ENCODE assay signal across 20 cellular contexts in the genomic region with DNA sequence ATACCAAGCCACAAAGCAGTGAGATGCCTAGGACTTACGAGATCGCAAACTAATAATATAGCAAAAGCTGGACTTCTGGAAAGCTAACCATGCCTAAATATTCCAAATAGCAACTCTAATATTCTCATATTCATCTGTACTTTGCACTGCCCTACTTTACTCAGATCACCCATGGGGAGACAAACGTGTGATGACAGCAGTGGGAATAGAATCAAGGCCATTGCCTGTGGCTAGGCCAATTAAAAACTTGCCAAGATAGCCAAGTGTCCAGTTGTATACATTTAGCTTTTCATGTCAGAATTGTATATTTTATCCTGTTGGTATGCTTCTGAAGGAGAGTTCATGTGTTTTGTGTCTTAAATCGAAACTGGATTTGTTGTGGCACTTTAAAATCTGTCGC. TPM values are rescaled to one million over a fixed set of nuclear protein-coding genes. Genes with fewer than 3 reads are reported as not detected.
DNase-seq lines count a peak whose midpoint lies in the region; FAIRE-seq and TF ChIP-seq lines count a peak whose summit lies in the region.
"Had no signal": no experiment of that assay in that cellular context is flagged by ENCODE, and none has a peak within 500 bp of the region (broad histone marks: within the 10 kb centered on the region; RNA-seq: fewer than 3 reads in every experiment).

No MANE protein-coding gene starts in this region.

- H4K20me1 ChIP-seq in astrocyte (ENCODE audit: insufficient read depth, low read length), result no peaks in the 10 kb centered on the region

- H3K27me3 Mint-ChIP-seq in activated naive CD8-positive, alpha-beta T cell, result peaks cover 10% of the 10 kb centered on the region
- peaks cover 5% of the 10 kb centered on the region for H3K27me3 Mint-ChIP-seq in activated naive CD8-positive, alpha-beta T cell treated with anti-CD3 and anti-CD28 coated beads for 36 hours
- H3K27me3 Mint-ChIP-seq in astrocyte (ENCODE audit: low read depth, unreplicated experiment) (no peaks in the 10 kb centered on the region), type B pancreatic cell (no peaks in the 10 kb centered on the region)

- DNase-seq in activated naive CD8-positive, alpha-beta T cell treated with anti-CD3 and anti-CD28 coated beads for 36 hours, result no peak
- DNase-seq in astrocyte (ENCODE audit: low read depth), result no peak
- DNase-seq in type B pancreatic cell (ENCODE audit: extremely low spot score, unreplicated experiment), result no peak
- no peak for DNase-seq in DMS79 treated with DMSO at 0.1 percent for 48 hours (lab: John Stamatoyannopoulos, UW)
- DNase-seq in NCI-H345 (lab: John Stamatoyannopoulos, UW), result no peak
- no peak for DNase-seq in DMS114 treated with DMSO at 0.1 percent for 48 hours (lab: John Stamatoyannopoulos, UW; ENCODE audit: unreplicated experiment)
- DNase-seq: activated CD8-positive, alpha-beta memory T cell treated with anti-CD3 and anti-CD28 coated beads for 24 hours; activated naive CD4-positive, alpha-beta T cell; central memory CD4-positive, alpha-beta T cell; DMS79; H9; Karpas-422; left colon; NCI-H1694 treated with DMSO at 0.1 percent for 48 hours; NCI-H774; SIG-M5 had no signal

- no peaks in the 10 kb centered on the region for H3K9me3 ChIP-seq in astrocyte (ENCODE audit: insufficient read depth, low read depth, low read length)
- no peaks in the 10 kb centered on the region for H3K9me3 ChIP-seq in muscle layer of duodenum (ENCODE audit: control insufficient read depth in 1 of 2, low read length in 2 of 2)

- no peaks in the 10 kb centered on the region for H3K79me2 ChIP-seq in astrocyte (ENCODE audit: insufficient read depth, low read length)

- H3K9me3 Mint-ChIP-seq in activated naive CD8-positive, alpha-beta T cell (ENCODE audit: low read depth), result no peaks in the 10 kb centered on the region
- H3K9me3 Mint-ChIP-seq in activated naive CD8-positive, alpha-beta T cell treated with anti-CD3 and anti-CD28 coated beads for 36 hours, result no peaks in the 10 kb centered on the region
- no peaks in the 10 kb centered on the region for H3K9me3 Mint-ChIP-seq in astrocyte (ENCODE audit: unreplicated experiment)
- H3K9me3 Mint-ChIP-seq in type B pancreatic cell, result no peaks in the 10 kb centered on the region
- H3K9me3 Mint-ChIP-seq: H9 had no signal

- no peak overlapping the region for H3K4me3 ChIP-seq in astrocyte (ENCODE audit: insufficient read depth, low read depth, low read length)
- H3K4me3 ChIP-seq in muscle layer of duodenum (ENCODE audit: low read depth in 1 of 2, low read length in 2 of 2), result no peak overlapping the region

- peak overlapping the region; percentile 93 for H3K4me3 Mint-ChIP-seq in activated naive CD8-positive, alpha-beta T cell
- no peak overlapping the region for H3K4me3 Mint-ChIP-seq in activated naive CD8-positive, alpha-beta T cell treated with anti-CD3 and anti-CD28 coated beads for 36 hours
- H3K4me3 Mint-ChIP-seq in astrocyte (ENCODE audit: unreplicated experiment) (peak overlapping the region; percentile 95), type B pancreatic cell (peak overlapping the region; percentile 33)

- H3K4me1 ChIP-seq in astrocyte (ENCODE audit: insufficient read depth, low read length) (peaks cover 18% of the 10 kb centered on the region), muscle layer of duodenum (ENCODE audit: control insufficient read depth in 1 of 2, insufficient read depth in 2 of 2, low read length in 2 of 2) (peaks cover 4 to 20% of the 10 kb centered on the region in 2 donors)

- H3K36me3 ChIP-seq in astrocyte (ENCODE audit: insufficient read depth, low read length), result no peaks in the 10 kb centered on the region
- H3K36me3 ChIP-seq in muscle layer of duodenum (ENCODE audit: control insufficient read depth in 1 of 2, insufficient read depth in 2 of 2, low read length in 2 of 2), result peaks cover 0 to 7% of the 10 kb centered on the region in 2 donors

- H3K4me2 ChIP-seq in astrocyte (ENCODE audit: low read length), result peak overlapping the region; percentile 1

- no peak overlapping the region for H3K9ac ChIP-seq in astrocyte (ENCODE audit: low read length)

- FAIRE-seq in astrocyte (lab: Jason Lieb, UNC), result peak; percentile 56
- FAIRE-seq: TTC549 had no signal

- peaks cover 23% of the 10 kb centered on the region for H3K4me1 Mint-ChIP-seq in activated naive CD8-positive, alpha-beta T cell (ENCODE audit: low read depth)
- peaks cover 21% of the 10 kb centered on the region for H3K4me1 Mint-ChIP-seq in activated naive CD8-positive, alpha-beta T cell treated with anti-CD3 and anti-CD28 coated beads for 36 hours
- no peaks in the 10 kb centered on the region for H3K4me1 Mint-ChIP-seq in astrocyte (ENCODE audit: low read depth, unreplicated experiment)
- peaks cover 15% of the 10 kb centered on the region for H3K4me1 Mint-ChIP-seq in type B pancreatic cell (ENCODE audit: unreplicated experiment)

- H3K27ac ChIP-seq in astrocyte (ENCODE audit: low read depth, low read length) (no peak overlapping the region), muscle layer of duodenum (ENCODE audit: low read length) (peak overlapping the region; percentile 42)
- H3K27ac ChIP-seq: epithelial cell of prostate had no signal

- H3K27me3 ChIP-seq in astrocyte (ENCODE audit: insufficient read depth, low read length), result no peaks in the 10 kb centered on the region
- H3K27me3 ChIP-seq in muscle layer of duodenum (ENCODE audit: low read depth, low read length), result no peaks in the 10 kb centered on the region

- H2AFZ ChIP-seq in astrocyte (ENCODE audit: low read depth, low read length), result no peak overlapping the region

- no peak overlapping the region for H3K27ac Mint-ChIP-seq in activated naive CD8-positive, alpha-beta T cell
- no peak overlapping the region for H3K27ac Mint-ChIP-seq in activated naive CD8-positive, alpha-beta T cell treated with anti-CD3 and anti-CD28 coated beads for 36 hours
- peak overlapping the region; percentile 12 for H3K27ac Mint-ChIP-seq in astrocyte (ENCODE audit: unreplicated experiment)
- H3K27ac Mint-ChIP-seq in type B pancreatic cell, result no peak overlapping the region
- H3K27ac Mint-ChIP-seq: H9 had no signal

- H3K36me3 Mint-ChIP-seq in activated naive CD8-positive, alpha-beta T cell, result peaks cover 3% of the 10 kb centered on the region
- H3K36me3 Mint-ChIP-seq in activated naive CD8-positive, alpha-beta T cell treated with anti-CD3 and anti-CD28 coated beads for 36 hours, result no peaks in the 10 kb centered on the region
- no peaks in the 10 kb centered on the region for H3K36me3 Mint-ChIP-seq in astrocyte (ENCODE audit: low read depth, unreplicated experiment)
- no peaks in the 10 kb centered on the region for H3K36me3 Mint-ChIP-seq in type B pancreatic cell

- TF ChIP-seq CTCF in astrocyte (IDR thresholded peaks at IDR 0.05; ENCODE audit: insufficient read depth, low read depth, low read length) (no peak), type B pancreatic cell (conservative IDR thresholded peaks at IDR 0.05) (no peak)

RNA-seq across cellular contexts. Expression of a gene that starts 1.2 kb away (rescaled TPM):
- 1 to 10 TPM; 1.9 to 2.2 TPM for total RNA-seq in activated naive CD8-positive, alpha-beta T cell treated with anti-CD3 and anti-CD28 coated beads for 36 hours
- total RNA-seq in astrocyte (2.1 TPM in 2 replicates), type B pancreatic cell (ENCODE audit: low replicate concordance) (2.1 and 5.8 TPM in 2 replicates)

RNA-seq across cellular contexts. Expression of a gene that starts 2.7 kb away (rescaled TPM):
- not detected for total RNA-seq in activated naive CD8-positive, alpha-beta T cell treated with anti-CD3 and anti-CD28 coated beads for 36 hours
- total RNA-seq in astrocyte (not detected in 2 replicates), type B pancreatic cell (ENCODE audit: low replicate concordance) (not detected in 2 replicates)
- total RNA-seq: H9 had no signal
